Comparison of ENCODE assay signal across 28 cellular contexts in genomic region chr16:47940466-47940865, GRCh38.
"Had no signal": no experiment of that assay in that cellular context is flagged by ENCODE, and none has a peak within 500 bp of the region (broad histone marks: within the 10 kb centered on the region; RNA-seq: fewer than 3 reads in every experiment).

No MANE protein-coding gene starts in this region.

- H3K27me3 ChIP-seq: hepatocyte, ovary, right atrium auricular region, right lobe of liver, stomach, tibial artery, upper lobe of right lung had no signal

- H3K4me3 ChIP-seq: heart right ventricle, hepatocyte, left ventricle myocardium inferior, lower lobe of right lung, ovary, right atrium auricular region, right lobe of liver, smooth muscle cell, stomach, thoracic aorta, tibial artery, upper lobe of right lung had no signal

- H3K4me3 Mint-ChIP-seq: mesothelial cell of epicardium; natural killer cell; nephron progenitor cell; stimulated activated memory B cell treated with anti-CD40 and anti-IgM and Interleukin-4, amounts not matched to agents 10 μg/mL and 1 μg/mL and 100 μg/mL, for 72 hours had no signal

- H3K36me3 Mint-ChIP-seq: mesothelial cell of epicardium; naive B cell; natural killer cell; stimulated activated memory B cell treated with anti-CD40 and anti-IgM and Interleukin-4, amounts not matched to agents 10 μg/mL and 1 μg/mL and 100 μg/mL, for 72 hours had no signal

- H3K27ac ChIP-seq: heart right ventricle, hepatocyte, left ventricle myocardium inferior, lower lobe of right lung, ovary, right atrium auricular region, right lobe of liver, stomach, thoracic aorta, tibial artery, upper lobe of right lung had no signal

- H3K36me3 ChIP-seq: heart right ventricle, left ventricle myocardium inferior, lower lobe of right lung, ovary, right atrium auricular region, right lobe of liver, stomach, thoracic aorta, tibial artery, upper lobe of right lung had no signal

- H3K9me3 ChIP-seq: lower lobe of right lung, ovary, right atrium auricular region, right lobe of liver, thoracic aorta, tibial artery, upper lobe of right lung had no signal

- H3K4me1 Mint-ChIP-seq: mesothelial cell of epicardium; naive B cell; natural killer cell; nephron progenitor cell; stimulated activated memory B cell treated with anti-CD40 and anti-IgM and Interleukin-4, amounts not matched to agents 10 μg/mL and 1 μg/mL and 100 μg/mL, for 72 hours had no signal

- FAIRE-seq: urothelium cell line had no signal

- H3K79me2 ChIP-seq: hepatocyte had no signal

- H3K4me1 ChIP-seq: heart right ventricle, left ventricle myocardium inferior, lower lobe of right lung, right atrium auricular region, right lobe of liver, stomach, tibial artery, upper lobe of right lung had no signal

- H3K4me2 ChIP-seq: hepatocyte, smooth muscle cell had no signal

- H2AFZ ChIP-seq: hepatocyte had no signal

- H3K27ac Mint-ChIP-seq: mesothelial cell of epicardium; naive B cell; natural killer cell; nephron progenitor cell; progenitor cell of endocrine pancreas; stimulated activated memory B cell treated with anti-CD40 and anti-IgM and Interleukin-4, amounts not matched to agents 10 μg/mL and 1 μg/mL and 100 μg/mL, for 72 hours had no signal

- ATAC-seq: heart right ventricle, lower lobe of right lung, natural killer cell, right lobe of liver, upper lobe of right lung had no signal

- DNase-seq: heart right ventricle; islet precursor cell; left ventricle myocardium inferior; lower lobe of right lung; mammary epithelial cell; mesenchymal stem cell; naive B cell; natural killer cell; nephron progenitor cell; ovary; right lobe of liver; stimulated activated CD4-positive, alpha-beta T cell treated with anti-CD3 and anti-CD28 coated beads, Interleukin-1b, Interleukin-23, amount 100 ng/mL, for 48 hours; stimulated activated CD4-positive, alpha-beta T cell treated with anti-CD3 and anti-CD28 coated beads, Interleukin-2, amount 100 ng/mL, for 48 hours; stimulated activated CD4-positive, alpha-beta T cell treated with anti-CD3 and anti-CD28 coated beads, Interleukin-4, amount 100 ng/mL, for 4 hours; stimulated activated CD8-positive, alpha-beta memory T cell treated with anti-CD3 and anti-CD28 coated beads, Interleukin-4, amount 100 ng/mL, for 48 hours; stimulated activated naive CD4-positive, alpha-beta T cell treated with Interleukin-2 at 50 U/mL for 16 hours; stomach; tibial artery; trophoblast cell; upper lobe of right lung had no signal
